Comparison of ENCODE assay signal across 4 cellular contexts in genomic region chrX:47863187-47863586, GRCh38.
TF ChIP-seq lines count a peak whose summit lies in the region.

No MANE protein-coding gene starts in this region.

TF ChIP-seq in liver, 16 proteins besides CTCF, POLR2A, EP300 and RAD21:
- TF ChIP-seq MAX (IDR thresholded peaks at IDR 0.05) (peak; percentile 24), FOXA2 (IDR thresholded peaks at IDR 0.05) (no peak), GABPA (IDR thresholded peaks at IDR 0.05 in 1 of 2, conservative IDR thresholded peaks at IDR 0.05 in 1 of 2) (no peak), HNF4G (IDR thresholded peaks at IDR 0.05) (no peak), REST (IDR thresholded peaks at IDR 0.05) (no peak), NR2F2 (IDR thresholded peaks at IDR 0.05) (no peak), RXRA (IDR thresholded peaks at IDR 0.05) (no peak), HNF4A (conservative IDR thresholded peaks at IDR 0.05) (no peak), SP1 (IDR thresholded peaks at IDR 0.05) (no peak)
TF ChIP-seq in liver: peak in this region for 1.

TF ChIP-seq in HepG2, 621 proteins besides CTCF, POLR2A, EP300 and RAD21 (continues in another document):
- TF ChIP-seq AKNA (CRISPR knock-in tag; IDR thresholded peaks at IDR 0.05; ENCODE audit: borderline replicate concordance) (no peak), MXD1 (CRISPR knock-in tag; IDR thresholded peaks at IDR 0.05) (no peak), DMAP1 (CRISPR knock-in tag; IDR thresholded peaks at IDR 0.05) (no peak), SCMH1 (CRISPR knock-in tag; IDR thresholded peaks at IDR 0.05; ENCODE audit: borderline replicate concordance) (no peak), ZNF782 (CRISPR knock-in tag; IDR thresholded peaks at IDR 0.05; ENCODE audit: borderline replicate concordance) (no peak), ZNF770 (CRISPR knock-in tag; IDR thresholded peaks at IDR 0.05) (no peak), GPN1 (CRISPR knock-in tag; IDR thresholded peaks at IDR 0.05; ENCODE audit: borderline replicate concordance) (no peak), FOXK1 (CRISPR knock-in tag; IDR thresholded peaks at IDR 0.05; ENCODE audit: borderline replicate concordance, low read depth) (no peak), TP53 (CRISPR knock-in tag; conservative IDR thresholded peaks at IDR 0.05) (no peak), PHF5A (CRISPR knock-in tag; IDR thresholded peaks at IDR 0.05; ENCODE audit: low read depth, unreplicated experiment) (no peak)

TF ChIP-seq in endothelial cell of umbilical vein, 7 proteins besides CTCF, POLR2A, EP300 and RAD21:
- TF ChIP-seq GATA2 (IDR thresholded peaks at IDR 0.05; ENCODE audit: insufficient read depth, insufficient read length, low read depth, low read length), result no peak
- TF ChIP-seq FOS (IDR thresholded peaks at IDR 0.05; ENCODE audit: borderline replicate concordance, insufficient read depth, low read length), result no peak
- no peak for TF ChIP-seq POLR2AphosphoS5 (IDR thresholded peaks at IDR 0.05; ENCODE audit: insufficient read depth, low read depth, low read length)
- TF ChIP-seq EZH2 (IDR thresholded peaks at IDR 0.05; ENCODE audit: borderline replicate concordance, low read depth, low read length, severe bottlenecking), result no peak
- no peak for TF ChIP-seq MYC (IDR thresholded peaks at IDR 0.05; ENCODE audit: low read depth, low read length)
- no peak for TF ChIP-seq JUN (IDR thresholded peaks at IDR 0.05; ENCODE audit: borderline replicate concordance, insufficient read depth, insufficient read length, low read depth)
- TF ChIP-seq MAX (IDR thresholded peaks at IDR 0.05; ENCODE audit: insufficient read depth, insufficient read length), result no peak

TF ChIP-seq in GM12891, 5 proteins besides CTCF, POLR2A, EP300 and RAD21:
- no peak for TF ChIP-seq TAF1 (IDR thresholded peaks at IDR 0.05; ENCODE audit: low read depth, low read length)
- TF ChIP-seq POLR2AphosphoS5 (IDR thresholded peaks at IDR 0.05; ENCODE audit: low read depth, low read length), result no peak
- TF ChIP-seq POU2F2 (IDR thresholded peaks at IDR 0.05; ENCODE audit: low read depth, low read length), result no peak
- TF ChIP-seq PAX5 (IDR thresholded peaks at IDR 0.05; ENCODE audit: insufficient read depth, low read length, severe bottlenecking), result no peak
- TF ChIP-seq SPI1 (IDR thresholded peaks at IDR 0.05; ENCODE audit: low read depth, low read length), result no peak
